Comparison of ENCODE assay signal across 17 cellular contexts in genomic region chr1:101444873-101445618, GRCh38.
DNase-seq lines count a peak whose midpoint lies in the region; ATAC-seq and TF ChIP-seq lines count a peak whose summit lies in the region.
"Had no signal": no experiment of that assay in that cellular context is flagged by ENCODE, and none has a peak within 500 bp of the region (broad histone marks: within the 10 kb centered on the region; RNA-seq: fewer than 3 reads in every experiment).

No MANE protein-coding gene starts in this region.

- no peaks in the 10 kb centered on the region for H3F3A ChIP-seq in smooth muscle cell (ENCODE audit: low read depth)

- H3K27me3 ChIP-seq in smooth muscle cell (ENCODE audit: low read depth) = no peaks in the 10 kb centered on the region
- H3K27me3 ChIP-seq: body of pancreas, testis had no signal

- no peak overlapping the region for H3K9ac ChIP-seq in smooth muscle cell (ENCODE audit: low read depth)
- H3K9ac ChIP-seq: SK-N-SH had no signal

- H3K4me3 ChIP-seq in smooth muscle cell = no peak overlapping the region
- H3K4me3 ChIP-seq: body of pancreas, testis had no signal

- TF ChIP-seq CTCF in smooth muscle cell (IDR thresholded peaks at IDR 0.05; ENCODE audit: borderline replicate concordance, insufficient read depth, poor library complexity, severe bottlenecking) = no peak

- H3K27ac ChIP-seq in smooth muscle cell (ENCODE audit: low read depth) = no peak overlapping the region
- H3K27ac ChIP-seq: body of pancreas, testis, VCaP had no signal

- H3K36me3 ChIP-seq in smooth muscle cell (ENCODE audit: low read depth) = no peaks in the 10 kb centered on the region

- DNase-seq in left kidney (ENCODE audit: low read depth, low spot score) (peak; percentile 5), NOMO-1 treated with DMSO at 0.1 percent for 48 hours (lab: John Stamatoyannopoulos, UW; ENCODE audit: unreplicated experiment) (no peak), NCI-H345 (lab: John Stamatoyannopoulos, UW) (no peak), smooth muscle cell (lab: John Stamatoyannopoulos, UW; ENCODE audit: unreplicated experiment) (no peak), DMS114 treated with DMSO at 0.1 percent for 48 hours (lab: John Stamatoyannopoulos, UW; ENCODE audit: unreplicated experiment) (no peak)
- DNase-seq: activated naive CD4-positive, alpha-beta T cell treated with anti-CD3 and anti-CD28 coated beads for 36 hours; HFFc6; hypothalamus; natural killer cell; NCI-H1092 treated with DMSO at 0.1 percent for 48 hours; SK-N-SH; testis had no signal

- peak; percentile 22 for ATAC-seq in GM18519 (IDR thresholded peaks at IDR 0.05; ENCODE audit: low FRiP score, unreplicated experiment)
- ATAC-seq in GM21576 (IDR thresholded peaks at IDR 0.05; ENCODE audit: unreplicated experiment) = peak; percentile 34
- ATAC-seq in HG03432 (IDR thresholded peaks at IDR 0.05; ENCODE audit: unreplicated experiment) = peak; percentile 41
- ATAC-seq: body of pancreas, natural killer cell had no signal

- H3K79me2 ChIP-seq in smooth muscle cell (ENCODE audit: low read depth) = no peaks in the 10 kb centered on the region

- 23% methylated on average over 2 of the region's 2 CpGs for WGBS in smooth muscle cell (ENCODE audit: low lambda C conversion rate)

- H3K9me3 ChIP-seq in smooth muscle cell (replicated peaks; ENCODE audit: low read depth) = no peaks in the 10 kb centered on the region
- H3K9me3 ChIP-seq: body of pancreas, SK-N-SH, testis had no signal

- no peaks in the 10 kb centered on the region for H4K20me1 ChIP-seq in smooth muscle cell (ENCODE audit: low read depth)

- H3K4me1 ChIP-seq in smooth muscle cell (ENCODE audit: low read depth) = no peaks in the 10 kb centered on the region
- H3K4me1 ChIP-seq: body of pancreas, testis had no signal

- H2AFZ ChIP-seq in smooth muscle cell (ENCODE audit: low read depth) = no peak overlapping the region

- H3K4me2 ChIP-seq in smooth muscle cell = no peak overlapping the region
- H3K4me2 ChIP-seq: SK-N-SH had no signal
